ENCODE assay signal across 16 cellular contexts in genomic region chr10:5987747-5988146, GRCh38. TPM values are rescaled to one million over a fixed set of nuclear protein-coding genes. Genes with fewer than 3 reads are reported as not detected.
DNase-seq lines count a peak whose midpoint lies in the region; ATAC-seq and TF ChIP-seq lines count a peak whose summit lies in the region.
"Had no signal": no experiment of that assay in that cellular context is flagged by ENCODE, and none has a peak within 500 bp of the region (broad histone marks: within the 10 kb centered on the region; RNA-seq: fewer than 3 reads in every experiment).

No MANE protein-coding gene starts in this region.

- H3K4me1 Mint-ChIP-seq in MCF 10A (ENCODE audit: insufficient read depth, unreplicated experiment) = peaks cover 6% of the 10 kb centered on the region
- H3K4me1 Mint-ChIP-seq in activated CD4-positive, alpha-beta memory T cell treated with anti-CD3 and anti-CD28 coated beads, Interleukin-2, amount 10 ng/mL, durations not matched to agents 7 days and 5 days = peaks cover 16% of the 10 kb centered on the region

- H3K27me3 Mint-ChIP-seq in MCF 10A (ENCODE audit: insufficient read depth, unreplicated experiment) = peaks cover 11% of the 10 kb centered on the region
- H3K27me3 Mint-ChIP-seq in activated CD4-positive, alpha-beta memory T cell treated with anti-CD3 and anti-CD28 coated beads, Interleukin-2, amount 10 ng/mL, durations not matched to agents 7 days and 5 days = peaks cover 13% of the 10 kb centered on the region

- H3K4me3 ChIP-seq in breast epithelium (no peak overlapping the region), lower leg skin (ENCODE audit: low read depth, poor library complexity, severe bottlenecking) (no peak overlapping the region), upper lobe of left lung (no peak overlapping the region)
- H3K4me3 ChIP-seq: stomach had no signal

- ATAC-seq in upper lobe of left lung (ENCODE audit: low FRiP score in 2 of 2) = peak; percentile 27 to 68
- no peak for ATAC-seq in HG03565 (IDR thresholded peaks at IDR 0.05; ENCODE audit: unreplicated experiment)
- no peak for ATAC-seq in GM18868 (IDR thresholded peaks at IDR 0.05; ENCODE audit: unreplicated experiment)
- ATAC-seq: HepG2 had no signal

- TF ChIP-seq EP300 in upper lobe of left lung (IDR thresholded peaks at IDR 0.05) = no peak

- no peaks in the 10 kb centered on the region for H3K36me3 ChIP-seq in breast epithelium
- H3K36me3 ChIP-seq in upper lobe of left lung = no peaks in the 10 kb centered on the region
- H3K36me3 ChIP-seq: stomach had no signal

- DNase-seq in breast epithelium (ENCODE audit: low spot score in 2 of 2) (no peak), MCF 10A (ENCODE audit: unreplicated experiment) (no peak), lower leg skin (ENCODE audit: low spot score in 2 of 2) (peak; percentile 82 to 94), upper lobe of left lung (no peak), DMS53 treated with DMSO at 0.1 percent for 48 hours (lab: John Stamatoyannopoulos, UW; ENCODE audit: unreplicated experiment) (no peak)
- peak; percentile 7 for DNase-seq in activated CD4-positive, alpha-beta memory T cell treated with anti-CD3 and anti-CD28 coated beads, Interleukin-2, amount 10 ng/mL, durations not matched to agents 7 days and 5 days
- DNase-seq: activated naive CD4-positive, alpha-beta T cell treated with anti-CD3 and anti-CD28 coated beads, Interleukin-2, amount 10 ng/mL, durations not matched to agents 7 days and 5 days; effector CD8-positive, alpha-beta T cell; GOT3; mammary epithelial cell; NCI-H1105; NCI-H226; stomach had no signal

- TF ChIP-seq CTCF in breast epithelium (IDR thresholded peaks at IDR 0.05) = no peak
- no peak for TF ChIP-seq CTCF in MCF 10A (IDR thresholded peaks at IDR 0.05; ENCODE audit: unreplicated experiment)
- TF ChIP-seq CTCF in lower leg skin (IDR thresholded peaks at IDR 0.05) = no peak
- TF ChIP-seq CTCF in upper lobe of left lung (IDR thresholded peaks at IDR 0.05) = no peak

- H3K9me3 Mint-ChIP-seq in MCF 10A (ENCODE audit: unreplicated experiment) = peaks cover 10% of the 10 kb centered on the region
- H3K9me3 Mint-ChIP-seq in activated CD4-positive, alpha-beta memory T cell treated with anti-CD3 and anti-CD28 coated beads, Interleukin-2, amount 10 ng/mL, durations not matched to agents 7 days and 5 days = peaks cover 15% of the 10 kb centered on the region

- 57 to 60% methylated on average over 4 of the region's 4 CpGs for WGBS in lower leg skin, 2 donors
- WGBS in upper lobe of left lung, 2 donors = 57 to 60% methylated on average over 4 of the region's 4 CpGs

- H3K27ac ChIP-seq in breast epithelium (peak overlapping the region; percentile 59 to 82), upper lobe of left lung (peak overlapping the region in 3 of 4 donors; percentile 25 to 59 (median 34))

- POLR2A ChIA-PET in MCF 10A (lab: Yijun Ruan, JAX) = no interaction called here
- POLR2A ChIA-PET in activated CD4-positive, alpha-beta memory T cell treated with anti-CD3 and anti-CD28 coated beads, Interleukin-2, amount 10 ng/mL, durations not matched to agents 7 days and 5 days (lab: Charles Lee) = interaction anchor here (1.2 to 2.6 kb wide), 3 partner anchors 10 to 34 kb away, joined by 4 to 6 read pairs (median 5); partner anchors contain the start of gene IL15RA

- BruUV-seq in MCF 10A (replicated peaks; lab: Mats Ljungman, UMichigan) = no TSS peak

- no peak for TF ChIP-seq POLR2A in breast epithelium (IDR thresholded peaks at IDR 0.05)
- TF ChIP-seq POLR2A in lower leg skin (IDR thresholded peaks at IDR 0.05) = no peak
- TF ChIP-seq POLR2A in upper lobe of left lung (IDR thresholded peaks at IDR 0.05) = no peak

- peaks cover 0 to 17% of the 10 kb centered on the region in 2 donors for H3K9me3 ChIP-seq in breast epithelium
- H3K9me3 ChIP-seq in upper lobe of left lung = peaks cover 0 to 9% (median 3%) of the 10 kb centered on the region in 4 donors

- H3K4me1 ChIP-seq in breast epithelium (no peaks in the 10 kb centered on the region), upper lobe of left lung (peaks cover 0 to 6% (median 2%) of the 10 kb centered on the region in 4 donors)

- H3K4me3 Mint-ChIP-seq in MCF 10A (ENCODE audit: unreplicated experiment) = no peak overlapping the region
- no peak overlapping the region for H3K4me3 Mint-ChIP-seq in activated CD4-positive, alpha-beta memory T cell treated with anti-CD3 and anti-CD28 coated beads, Interleukin-2, amount 10 ng/mL, durations not matched to agents 7 days and 5 days
- H3K4me3 Mint-ChIP-seq: activated naive CD4-positive, alpha-beta T cell treated with anti-CD3 and anti-CD28 coated beads, Interleukin-2, amount 10 ng/mL, durations not matched to agents 7 days and 5 days had no signal

- H3K27ac Mint-ChIP-seq in MCF 10A (ENCODE audit: low read depth, unreplicated experiment) = no peak overlapping the region
- H3K27ac Mint-ChIP-seq in activated CD4-positive, alpha-beta memory T cell treated with anti-CD3 and anti-CD28 coated beads, Interleukin-2, amount 10 ng/mL, durations not matched to agents 7 days and 5 days = no peak overlapping the region
- H3K27ac Mint-ChIP-seq: activated naive CD4-positive, alpha-beta T cell treated with anti-CD3 and anti-CD28 coated beads, Interleukin-2, amount 10 ng/mL, durations not matched to agents 7 days and 5 days had no signal

- CTCF ChIA-PET in MCF 10A (lab: Yijun Ruan, JAX) = interaction anchor here (0.6 kb wide), 2 partner anchors 14 to 135 kb away, joined by 3 to 4 read pairs; no protein-coding TSS in a partner anchor
- CTCF ChIA-PET in activated CD4-positive, alpha-beta memory T cell treated with anti-CD3 and anti-CD28 coated beads, Interleukin-2, amount 10 ng/mL, durations not matched to agents 7 days and 5 days (lab: Charles Lee) = interaction anchor here (1.2 kb wide), 1 partner anchor 9 kb away, joined by 4 read pairs; no protein-coding TSS in a partner anchor

- H3K27me3 ChIP-seq in breast epithelium (no peaks in the 10 kb centered on the region), upper lobe of left lung (no peaks in the 10 kb centered on the region)
- H3K27me3 ChIP-seq: stomach had no signal

- intact Hi-C loops in breast epithelium (cut with DNase I; ENCODE audit: low total_unique reads) = no loop called here
- intact Hi-C loops in MCF 10A (cut with micrococcal nuclease) = no loop called here
- intact Hi-C loops in lower leg skin (cut with DNase I; ENCODE audit: low total_unique reads) = no loop called here

- H3K36me3 Mint-ChIP-seq in MCF 10A (ENCODE audit: insufficient read depth, unreplicated experiment) = no peaks in the 10 kb centered on the region
- peaks cover 17% of the 10 kb centered on the region for H3K36me3 Mint-ChIP-seq in activated CD4-positive, alpha-beta memory T cell treated with anti-CD3 and anti-CD28 coated beads, Interleukin-2, amount 10 ng/mL, durations not matched to agents 7 days and 5 days (ENCODE audit: low read depth)

RNA-seq across cellular contexts. Expression of gene IL15RA, which starts 10.4 kb away (rescaled TPM):
- 10 to 100 TPM; 15.1 to 35.7 (median 25.9) TPM for total RNA-seq in breast epithelium
- 6.0 and 7.9 TPM in 2 replicates for total RNA-seq in MCF 10A (2022)
- 10 to 100 TPM; 22.1 to 24.5 TPM for total RNA-seq in activated CD4-positive, alpha-beta memory T cell treated with anti-CD3 and anti-CD28 coated beads, Interleukin-2, amount 10 ng/mL, durations not matched to agents 7 days and 5 days
- total RNA-seq in lower leg skin = 10 to 100 TPM in 3 of 4 donors, 1 to 10 TPM in 1; 9.3 to 30.8 (median 24.8) TPM
- total RNA-seq in upper lobe of left lung = 10 to 100 TPM; 28.0 to 72.6 (median 35.1) TPM

Comparison
In these comparisons a context has a peak if more than half of its experiments do, and no peak if none do; other contexts are left out.
1. DNase-seq: peak in activated CD4-positive, alpha-beta memory T cell treated with anti-CD3 and anti-CD28 coated beads, Interleukin-2, amount 10 ng/mL, durations not matched to agents 7 days and 5 days (single experiment) and lower leg skin (2 of 2); none in breast epithelium (0 of 2), MCF 10A (single experiment), upper lobe of left lung (0 of 2) and DMS53 treated with DMSO at 0.1 percent for 48 hours (single experiment).
2. ATAC-seq: peak in upper lobe of left lung (2 of 2); none in HG03565 (single experiment) and GM18868 (single experiment).